1 cellular context compared by ENCODE assay signal in genomic region chr17:75075597-75076253, GRCh38.
TF ChIP-seq lines count a peak whose summit lies in the region.

No MANE protein-coding gene starts in this region.

TF ChIP-seq in HCT116, 20 proteins besides CTCF, POLR2A, EP300 and RAD21:
- TF ChIP-seq SRF (IDR thresholded peaks at IDR 0.05; ENCODE audit: low read depth) (no peak), ATF3 (IDR thresholded peaks at IDR 0.05) (no peak), POLR2AphosphoS5 (IDR thresholded peaks at IDR 0.05; ENCODE audit: low read depth, low read length) (no peak), TCF7L2 (IDR thresholded peaks at IDR 0.05; ENCODE audit: borderline replicate concordance, extremely low read depth, insufficient read depth, insufficient read length) (no peak), EZH2 (IDR thresholded peaks at IDR 0.05) (no peak), EGR1 (IDR thresholded peaks at IDR 0.05; ENCODE audit: low read depth) (no peak), YY1 (IDR thresholded peaks at IDR 0.05; ENCODE audit: extremely low read depth, insufficient replicate concordance, low read depth, low read length) (no peak), CEBPB (IDR thresholded peaks at IDR 0.05; ENCODE audit: low read depth) (no peak), ZNF274 (IDR thresholded peaks at IDR 0.05; ENCODE audit: low read depth, low read length) (no peak), SP1 (IDR thresholded peaks at IDR 0.05; ENCODE audit: low read depth) (no peak), MAX (IDR thresholded peaks at IDR 0.05) (no peak)
TF ChIP-seq in HCT116: peak in this region for 0.
